ENCODE assay signal across 10 cellular contexts in the genomic region with DNA sequence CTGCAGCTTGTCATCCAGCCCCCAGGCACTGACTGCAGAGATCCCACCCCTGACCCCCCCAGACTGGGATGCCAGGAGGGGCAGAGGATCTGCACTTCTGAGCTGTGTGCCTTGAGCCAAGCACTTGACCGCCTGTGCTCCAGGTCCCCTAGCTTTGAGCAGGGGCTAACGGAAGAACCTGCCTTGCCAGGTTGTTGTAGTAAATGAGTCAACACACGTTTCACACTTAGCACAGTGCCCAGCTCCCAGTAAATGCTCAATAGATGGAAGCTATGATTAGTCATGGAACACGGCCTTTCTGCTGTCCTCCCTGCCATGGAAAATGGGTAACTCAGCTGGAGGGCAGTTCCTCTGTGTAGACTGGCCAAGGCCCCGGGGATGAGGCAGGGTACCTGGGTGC. TPM values are rescaled to one million over a fixed set of nuclear protein-coding genes. Genes with fewer than 3 reads are reported as not detected.
DNase-seq lines count a peak whose midpoint lies in the region; ATAC-seq and TF ChIP-seq lines count a peak whose summit lies in the region.
"Had no signal": no experiment of that assay in that cellular context is flagged by ENCODE, and none has a peak within 500 bp of the region (broad histone marks: within the 10 kb centered on the region; RNA-seq: fewer than 3 reads in every experiment).

No MANE protein-coding gene starts in this region.

- peak overlapping the region; percentile 29 for H3K4me2 ChIP-seq in PC-9
- H3K4me2 ChIP-seq: hepatocyte had no signal

- peak overlapping the region; percentile 56 for H3K27ac Mint-ChIP-seq in endodermal cell
- peak overlapping the region; percentile 49 for H3K27ac Mint-ChIP-seq in progenitor cell of endocrine pancreas

- no peaks in the 10 kb centered on the region for H3K36me3 Mint-ChIP-seq in endodermal cell (ENCODE audit: low read depth)
- peaks cover 2% of the 10 kb centered on the region for H3K36me3 Mint-ChIP-seq in progenitor cell of endocrine pancreas (ENCODE audit: insufficient read depth)

- CTCF ChIA-PET in PC-9 (lab: Charles Lee) = interaction anchor here (0.5 to 1.1 kb wide), 3 partner anchors 10 to 1345 kb away, joined by 3 to 4 read pairs (median 3); no protein-coding TSS in a partner anchor

- H3K9me2 ChIP-seq in PC-9 (ENCODE audit: insufficient read depth) = no peaks in the 10 kb centered on the region

- H3K27ac ChIP-seq in PC-9 = 0 out of 2 replicates have a peak overlapping the region, but pooled peaks have one; percentile 27
- H3K27ac ChIP-seq in endodermal cell (ENCODE audit: low read depth, low read length) = no peak overlapping the region
- H3K27ac ChIP-seq: hepatocyte had no signal

- H3F3A ChIP-seq in PC-9 (ENCODE audit: insufficient read depth, low read depth) = peaks cover 8% of the 10 kb centered on the region; the same call in 1 of the 2 replicates

- ATAC-seq in GM18502 (IDR thresholded peaks at IDR 0.05; ENCODE audit: poor library complexity, unreplicated experiment) = no peak

- H3K27me3 ChIP-seq in PC-9 (ENCODE audit: insufficient read depth, low read depth) = no peaks in the 10 kb centered on the region
- no peaks in the 10 kb centered on the region for H3K27me3 ChIP-seq in endodermal cell (ENCODE audit: control insufficient read depth, insufficient read depth, low read length, poor library complexity, severe bottlenecking)
- H3K27me3 ChIP-seq: hepatocyte had no signal

- no peak for TF ChIP-seq CTCF in PC-9 (conservative IDR thresholded peaks at IDR 0.05)
- TF ChIP-seq CTCF in endodermal cell (conservative IDR thresholded peaks at IDR 0.05) = no peak
- no peak for TF ChIP-seq CTCF in progenitor cell of endocrine pancreas (IDR thresholded peaks at IDR 0.05; ENCODE audit: unreplicated experiment)

- in situ Hi-C loops in G401 (cut with HindIII; ENCODE audit: low sequenced_read_pairs) (no loop called here), ACHN (cut with HindIII; ENCODE audit: low pct_ligation_motif_present, low pct_unique_long_range_greater_than_20kb, low sequenced_read_pairs) (no loop called here)

- H3K9me3 ChIP-seq in PC-9 (ENCODE audit: insufficient read depth, low read depth) (no peaks in the 10 kb centered on the region), endodermal cell (ENCODE audit: control insufficient read depth, low read length) (no peaks in the 10 kb centered on the region)

- no peak overlapping the region for H3K4me3 ChIP-seq in PC-9
- no peak overlapping the region for H3K4me3 ChIP-seq in endodermal cell (ENCODE audit: low read length)
- H3K4me3 ChIP-seq: hepatocyte had no signal

- H3K9ac ChIP-seq in endodermal cell (ENCODE audit: extremely low read depth, low read length, poor library complexity, severe bottlenecking) = no peak overlapping the region

- WGBS in endodermal cell (ENCODE audit: insufficient coverage in 1 of 2, insufficient read length in 1 of 2), 2 experiments = 84% methylated on average over 4 to 5 of the region's 5 CpGs

- intact Hi-C loops in PC-9 (cut with micrococcal nuclease; ENCODE audit: unreplicated experiment) = no loop called here

- DNase-seq in G401 (ENCODE audit: low spot score) (peak; percentile 33), PC-9 (peak; percentile 48 to 80), endodermal cell (no peak), progenitor cell of endocrine pancreas (ENCODE audit: low spot score, unreplicated experiment) (no peak), ACHN (no peak), Kasumi-1 (lab: John Stamatoyannopoulos, UW) (no peak)
- DNase-seq: NCI-H226, RPMI8226 had no signal

- H3K36me3 ChIP-seq in PC-9 (ENCODE audit: low read depth) (no peaks in the 10 kb centered on the region), endodermal cell (ENCODE audit: control insufficient read depth, insufficient read depth, low read length) (no peaks in the 10 kb centered on the region)

- H3K4me1 Mint-ChIP-seq in endodermal cell (peaks cover 30% of the 10 kb centered on the region), progenitor cell of endocrine pancreas (ENCODE audit: low read depth) (peaks cover 14% of the 10 kb centered on the region)

- H3K4me1 ChIP-seq in PC-9 (replicated peaks; ENCODE audit: insufficient read depth) (peaks cover 44% of the 10 kb centered on the region), endodermal cell (ENCODE audit: control insufficient read depth, insufficient read depth, low read length) (no peaks in the 10 kb centered on the region)

- H2AFZ ChIP-seq in PC-9 = no peak overlapping the region
- H2AFZ ChIP-seq: hepatocyte had no signal

- POLR2A ChIA-PET in PC-9 (lab: Charles Lee; ENCODE audit: unreplicated experiment) = interaction anchor here (0.5 to 0.6 kb wide), 2 partner anchors 11 to 234 kb away, joined by 3 to 6 read pairs; no protein-coding TSS in a partner anchor

- H3K9me3 Mint-ChIP-seq in endodermal cell (no peaks in the 10 kb centered on the region), progenitor cell of endocrine pancreas (ENCODE audit: low read depth) (no peaks in the 10 kb centered on the region)

- no peak overlapping the region for H3K4me3 Mint-ChIP-seq in endodermal cell
- H3K4me3 Mint-ChIP-seq in progenitor cell of endocrine pancreas (ENCODE audit: low read depth) = no peak overlapping the region

- H3K79me2 ChIP-seq in PC-9 (ENCODE audit: low read depth) = peaks cover 49% of the 10 kb centered on the region

- H4K20me1 ChIP-seq in PC-9 (ENCODE audit: insufficient read depth) = no peaks in the 10 kb centered on the region

- H3K27me3 Mint-ChIP-seq in endodermal cell (ENCODE audit: insufficient read depth) (peaks cover 2% of the 10 kb centered on the region), progenitor cell of endocrine pancreas (no peaks in the 10 kb centered on the region)

- no TSS peak for BruUV-seq in PC-9 (replicated peaks; lab: Mats Ljungman, UMichigan)

RNA-seq across cellular contexts. Expression of a gene that starts 24.1 kb away (rescaled TPM):
- total RNA-seq in G401 (2014; rRNA removed; shearing (Covaris generic)) = 12.7 and 15.7 TPM in 2 replicates
- total RNA-seq in PC-9 (2021) (11.7 and 16.5 TPM in 2 replicates), endodermal cell (1 to 10 TPM; 4.6 to 6.4 TPM), progenitor cell of endocrine pancreas (21.0 and 24.4 TPM in 2 replicates)
- polyA plus RNA-seq in endodermal cell (2013, experiment 1 of 2) = 7.7 TPM
- polyA plus RNA-seq in endodermal cell (2013, experiment 2 of 2) = 6.8 TPM

RNA-seq across cellular contexts. Expression of a gene that starts 30.0 kb away (rescaled TPM):
- total RNA-seq in G401 (2014; rRNA removed; shearing (Covaris generic)) = 40.5 and 51.4 TPM in 2 replicates
- total RNA-seq in PC-9 (2021) (15.0 and 19.4 TPM in 2 replicates), endodermal cell (10 to 100 TPM in 1 of 2 donors, 1 to 10 TPM in 1; 7.6 to 18.7 TPM), progenitor cell of endocrine pancreas (29.3 and 30.0 TPM in 2 replicates)
- polyA plus RNA-seq in endodermal cell (2013, experiment 1 of 2) = 13.0 TPM
- 13.1 TPM for polyA plus RNA-seq in endodermal cell (2013, experiment 2 of 2)

Comparison
In these comparisons a context has a peak if more than half of its experiments do, and no peak if none do; other contexts are left out.
1. DNase-seq: peak in G401 (single experiment) and PC-9 (2 of 2); none in endodermal cell (single experiment), progenitor cell of endocrine pancreas (single experiment), ACHN (single experiment) and Kasumi-1 (0 of 2).